ENCODE assay signal across 14 cellular contexts in the genomic region with DNA sequence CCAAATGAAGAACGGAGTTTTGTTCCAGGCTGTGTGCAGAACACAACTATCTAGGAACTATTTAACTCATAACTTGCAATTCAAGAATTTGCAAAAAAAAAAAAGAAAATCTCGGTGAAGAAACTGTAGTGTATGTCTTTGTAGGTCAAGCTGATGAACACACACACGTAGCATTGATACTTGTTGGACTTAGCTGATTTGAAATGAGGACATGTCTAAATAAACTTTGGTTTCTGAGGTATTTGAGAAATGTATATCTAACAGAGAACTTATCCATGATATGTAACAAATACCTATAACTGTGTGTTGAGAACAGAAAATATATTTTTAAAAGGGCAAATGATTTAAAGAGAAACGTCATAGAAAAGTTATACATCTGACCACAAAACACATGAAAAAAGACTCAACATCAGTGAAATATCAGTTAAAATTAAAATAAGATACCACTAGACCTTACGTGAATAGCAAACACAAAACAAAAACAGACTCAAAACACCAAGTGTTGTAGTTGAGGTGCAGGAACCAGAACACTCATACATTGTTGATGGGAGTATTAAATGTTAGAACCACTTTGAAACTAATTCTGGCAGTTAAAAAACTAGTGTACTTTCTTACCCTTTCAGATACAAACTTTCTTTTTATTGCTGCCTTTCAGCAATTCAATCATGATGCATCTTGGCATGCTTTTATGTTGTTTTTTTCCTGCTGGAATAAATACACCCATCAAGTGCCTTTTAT.
A peak's percentile ranks its signal among the peaks of the same experiment; 100 is the strongest.
DNase-seq lines count a peak whose midpoint lies in the region; ATAC-seq and TF ChIP-seq lines count a peak whose summit lies in the region.
"Had no signal": no experiment of that assay in that cellular context is flagged by ENCODE, and none has a peak within 500 bp of the region (broad histone marks: within the 10 kb centered on the region; RNA-seq: fewer than 3 reads in every experiment).

No MANE protein-coding gene starts in this region.

- ATAC-seq in GM18909 (IDR thresholded peaks at IDR 0.05; ENCODE audit: poor library complexity, unreplicated experiment): peak; percentile 21
- ATAC-seq in GM21723 (IDR thresholded peaks at IDR 0.05; ENCODE audit: unreplicated experiment): peak; percentile 73
- ATAC-seq in HG03139 (IDR thresholded peaks at IDR 0.05; ENCODE audit: unreplicated experiment): peak; percentile 43
- ATAC-seq in left lobe of liver: no peak
- no peak for ATAC-seq in PC-3
- ATAC-seq: gastrocnemius medialis had no signal

- H2AFZ ChIP-seq in OCI-LY3 (ENCODE audit: low read depth, low read length) (no peak overlapping the region), PC-3 (ENCODE audit: low read length) (no peak overlapping the region)

- H3K4me2 ChIP-seq in OCI-LY3 (ENCODE audit: low read length): peak overlapping the region; percentile 55
- H3K4me2 ChIP-seq in PC-3 (ENCODE audit: low read length): no peak overlapping the region

- H3K27me3 ChIP-seq in OCI-LY3 (ENCODE audit: low read depth, low read length): no peaks in the 10 kb centered on the region
- H3K27me3 ChIP-seq in PC-3 (ENCODE audit: low read length): no peaks in the 10 kb centered on the region
- H3K27me3 ChIP-seq: breast epithelium, gastrocnemius medialis had no signal

- no peak overlapping the region for H3K9ac ChIP-seq in OCI-LY3 (ENCODE audit: low read length)
- no peak overlapping the region for H3K9ac ChIP-seq in PC-3 (ENCODE audit: low read length)

- POLR2A ChIA-PET in PC-3 (lab: Charles Lee; ENCODE audit: unreplicated experiment): no interaction called here

- no peaks in the 10 kb centered on the region for H3F3A ChIP-seq in PC-3 (ENCODE audit: low read length, unreplicated experiment)

- H3K4me1 ChIP-seq in OCI-LY3 (ENCODE audit: low read length): peaks cover 15% of the 10 kb centered on the region
- peaks cover 7% of the 10 kb centered on the region; the same call in 1 of the 2 replicates for H3K4me1 ChIP-seq in PC-3 (ENCODE audit: insufficient read depth, low read length)
- H3K4me1 ChIP-seq: breast epithelium, gastrocnemius medialis had no signal

- intact Hi-C loops in PC-3 (cut with micrococcal nuclease): no loop called here

- H3K79me2 ChIP-seq in OCI-LY3 (ENCODE audit: low read length) (no peaks in the 10 kb centered on the region), PC-3 (ENCODE audit: low read length) (no peaks in the 10 kb centered on the region)

- CTCF ChIA-PET in PC-3 (lab: Charles Lee): no interaction called here

- TF ChIP-seq CTCF in OCI-LY3 (IDR thresholded peaks at IDR 0.05; ENCODE audit: low read depth, low read length) (no peak), PC-3 (conservative IDR thresholded peaks at IDR 0.05; ENCODE audit: low read depth, low read length) (no peak)

- H3K9me3 ChIP-seq in OCI-LY3 (ENCODE audit: insufficient read depth, low read length): no peaks in the 10 kb centered on the region
- H3K9me3 ChIP-seq in PC-3 (ENCODE audit: low read length): no peaks in the 10 kb centered on the region
- H3K9me3 ChIP-seq: breast epithelium, gastrocnemius medialis had no signal

- DNase-seq in GM19238 (ENCODE audit: insufficient read length, low spot score) (no peak), Ammon's horn (ENCODE audit: low spot score) (no peak), left lobe of liver (ENCODE audit: low spot score) (no peak), PC-3 (no peak)
- DNase-seq: activated naive CD4-positive, alpha-beta T cell; AML-193; DMS79; gastrocnemius medialis; NCI-H2171 had no signal

- no TSS peak for BruUV-seq in PC-3 (replicated peaks; lab: Mats Ljungman, UMichigan)

- H3K4me3 ChIP-seq in OCI-LY3 (ENCODE audit: low read length) (no peak overlapping the region), PC-3 (ENCODE audit: low read length) (no peak overlapping the region)
- H3K4me3 ChIP-seq: breast epithelium, gastrocnemius medialis had no signal

- no peaks in the 10 kb centered on the region for H3K9me2 ChIP-seq in PC-3 (replicated peaks; ENCODE audit: low read length)

- H4K20me1 ChIP-seq in OCI-LY3 (ENCODE audit: insufficient read depth, low read length): no peaks in the 10 kb centered on the region
- no peaks in the 10 kb centered on the region for H4K20me1 ChIP-seq in PC-3 (ENCODE audit: low read length)

- H3K36me3 ChIP-seq in OCI-LY3 (replicated peaks; ENCODE audit: low read depth, low read length) (no peaks in the 10 kb centered on the region), PC-3 (ENCODE audit: low read depth, low read length) (no peaks in the 10 kb centered on the region)
- H3K36me3 ChIP-seq: gastrocnemius medialis had no signal

- H3K27ac ChIP-seq in OCI-LY3 (ENCODE audit: low read length) (no peak overlapping the region), PC-3 (ENCODE audit: low read length) (no peak overlapping the region)
- H3K27ac ChIP-seq: breast epithelium, gastrocnemius medialis had no signal

Comparison
In these comparisons a context has a peak if more than half of its experiments do, and no peak if none do; other contexts are left out.
1. ATAC-seq: peak in GM18909 (single experiment), GM21723 (single experiment) and HG03139 (single experiment); none in left lobe of liver (single experiment) and PC-3 (single experiment).